In the genomic region with DNA sequence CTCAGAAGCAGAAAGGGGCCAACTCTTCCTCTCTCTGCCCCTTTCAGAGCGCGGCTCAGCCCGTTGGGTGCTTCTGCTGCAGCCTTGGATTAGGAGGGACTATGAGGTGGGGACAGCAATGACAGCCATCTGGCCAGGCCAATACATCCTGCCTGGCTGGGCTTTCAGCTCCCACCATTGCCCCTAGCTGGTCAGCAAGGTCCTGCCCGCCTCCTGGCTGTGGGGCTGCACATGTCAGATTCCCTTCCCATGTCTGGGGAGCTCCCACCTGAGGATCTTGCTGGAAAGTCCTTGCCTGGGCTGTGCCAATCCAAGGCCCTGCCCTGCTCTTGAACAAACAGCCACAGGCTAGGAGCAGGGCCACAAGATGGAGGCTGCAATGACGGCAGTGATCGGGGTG, we compare ENCODE assay signal across 1 cellular context.
A peak's percentile ranks its signal among the peaks of the same experiment; 100 is the strongest.
TF ChIP-seq lines count a peak whose summit lies in the region.

No MANE protein-coding gene starts in this region.

TF ChIP-seq in H1, 55 proteins besides CTCF, POLR2A, EP300 and RAD21:
- TF ChIP-seq CEBPB (IDR thresholded peaks at IDR 0.05; ENCODE audit: low read depth, low read length) (no peak), SRF (IDR thresholded peaks at IDR 0.05; ENCODE audit: low read depth, low read length) (no peak), POLR2AphosphoS5 (IDR thresholded peaks at IDR 0.05; ENCODE audit: low read depth, low read length) (peak; percentile 33; the same call in 1 of the 2 replicates), CREB1 (IDR thresholded peaks at IDR 0.05) (no peak)
- TF ChIP-seq, protein P1, sequence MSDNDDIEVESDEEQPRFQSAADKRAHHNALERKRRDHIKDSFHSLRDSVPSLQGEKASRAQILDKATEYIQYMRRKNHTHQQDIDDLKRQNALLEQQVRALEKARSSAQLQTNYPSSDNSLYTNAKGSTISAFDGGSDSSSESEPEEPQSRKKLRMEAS (IDR thresholded peaks at IDR 0.05), result no peak
